Comparison of ENCODE assay signal across 20 cellular contexts in the genomic region with DNA sequence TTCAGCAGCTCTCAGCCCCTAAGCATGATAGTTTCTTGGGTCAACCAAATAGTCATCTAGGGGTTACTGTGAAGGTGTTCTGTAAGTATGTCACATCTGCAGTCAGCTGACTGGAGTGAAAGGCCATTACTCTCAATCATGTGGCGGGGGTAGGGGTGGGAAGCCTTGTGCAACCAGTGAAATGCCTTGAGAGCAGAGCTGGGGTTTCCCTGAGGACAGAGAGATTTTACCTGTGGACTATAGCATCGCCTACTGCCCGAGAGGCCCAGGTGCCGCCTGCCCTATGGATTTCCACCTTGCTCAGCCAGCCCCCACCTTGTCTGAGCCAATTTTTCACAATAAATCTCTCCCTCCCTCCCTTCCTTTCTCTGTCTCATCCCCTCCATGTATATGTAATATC. TPM values are rescaled to one million over a fixed set of nuclear protein-coding genes. Genes with fewer than 3 reads are reported as not detected.
DNase-seq lines count a peak whose midpoint lies in the region; ATAC-seq, FAIRE-seq and TF ChIP-seq lines count a peak whose summit lies in the region.
"Had no signal": no experiment of that assay in that cellular context is flagged by ENCODE, and none has a peak within 500 bp of the region (broad histone marks: within the 10 kb centered on the region; RNA-seq: fewer than 3 reads in every experiment).

No MANE protein-coding gene starts in this region.

- FAIRE-seq in HepG2 (lab: Jason Lieb, UNC) (no peak), D721Med (lab: Jason Lieb, UNC) (no peak)
- FAIRE-seq: A204.1, H54 had no signal

- no peak overlapping the region for H2BK5ac ChIP-seq in trophoblast cell (ENCODE audit: low read depth, low read length, poor library complexity)

- H3K4me1 ChIP-seq in body of pancreas = peaks cover 13% of the 10 kb centered on the region
- peaks cover 24% of the 10 kb centered on the region for H3K4me1 ChIP-seq in HepG2 (ENCODE audit: insufficient read depth, low read length)
- peaks cover 4 to 6% of the 10 kb centered on the region in 2 experiments for H3K4me1 ChIP-seq in trophoblast cell (ENCODE audit: control insufficient read depth in 1 of 2, insufficient read depth in 2 of 2, low read length in 2 of 2)
- H3K4me1 ChIP-seq: Peyer's patch, SJSA1 had no signal

- no peak overlapping the region for H2BK120ac ChIP-seq in trophoblast cell (ENCODE audit: insufficient read depth, low read length, poor library complexity)

- H3K4me2 ChIP-seq in HepG2 (ENCODE audit: low read depth, low read length) (no peak overlapping the region), trophoblast cell (ENCODE audit: low read length) (no peak overlapping the region)

- H3K36me3 ChIP-seq in body of pancreas (replicated peaks in 1 of 2; ENCODE audit: insufficient read depth in 1 of 2, low read depth in 2 of 2) (no peaks in the 10 kb centered on the region), HepG2 (replicated peaks in 1 of 2; ENCODE audit: control insufficient read depth in 1 of 2, insufficient read depth in 2 of 2, low read length in 2 of 2) (no peaks in the 10 kb centered on the region), trophoblast cell (ENCODE audit: control insufficient read depth in 1 of 2, insufficient read depth in 2 of 2, low read length in 2 of 2) (no peaks in the 10 kb centered on the region)
- H3K36me3 ChIP-seq: Peyer's patch, SJSA1 had no signal

- intact Hi-C loops in body of pancreas (cut with DNase I) (no loop called here), HepG2 (cut with micrococcal nuclease; ENCODE audit: unreplicated experiment) (loop anchor here (2.0 kb wide), 1 partner anchor 224 kb away; no protein-coding TSS in a partner anchor)

- TF ChIP-seq EP300 in HepG2 (IDR thresholded peaks at IDR 0.05; ENCODE audit: low read depth in 2 of 2, low read length in 2 of 2) (no peak), HepG2 (CRISPR knock-in tag; IDR thresholded peaks at IDR 0.05; ENCODE audit: borderline replicate concordance) (no peak)

- H3K27me3 ChIP-seq in body of pancreas (no peaks in the 10 kb centered on the region), HepG2 (ENCODE audit: control insufficient read depth in 1 of 2, insufficient read depth in 2 of 2, low read length in 2 of 2) (peaks cover 9 to 54% of the 10 kb centered on the region in 2 experiments; a peak in 4 of 5 replicates), trophoblast cell (ENCODE audit: insufficient read depth, low read length) (no peaks in the 10 kb centered on the region)
- H3K27me3 ChIP-seq: Peyer's patch, SJSA1 had no signal

- H3K14ac ChIP-seq in trophoblast cell (ENCODE audit: low read length) = no peak overlapping the region

- TF ChIP-seq CTCF in GM12865 (IDR thresholded peaks at IDR 0.05; ENCODE audit: insufficient read depth, low read depth, low read length, missing control alignments) (peak; percentile 32), body of pancreas (IDR thresholded peaks at IDR 0.05) (peak in 2 of 7 experiments; percentile 16 to 31), HepG2 (CRISPR knock-in tag; IDR thresholded peaks at IDR 0.05) (peak; percentile 44), D721Med (IDR thresholded peaks at IDR 0.05; ENCODE audit: insufficient read depth, missing control alignments) (no peak)

- BruUV-seq in HepG2 (replicated peaks; lab: Mats Ljungman, UMichigan) = no TSS peak

- H3K4ac ChIP-seq in trophoblast cell (ENCODE audit: low read depth, low read length) = no peak overlapping the region

- no peak overlapping the region for H2AK5ac ChIP-seq in trophoblast cell (ENCODE audit: low read length)

- TF ChIP-seq POLR2A in body of pancreas (IDR thresholded peaks at IDR 0.05) (no peak), HepG2 (IDR thresholded peaks at IDR 0.05; ENCODE audit: insufficient read depth in 1 of 2, low read depth in 2 of 2, low read length in 2 of 2) (no peak)

- H4K91ac ChIP-seq in trophoblast cell (ENCODE audit: low read depth, low read length) = peak overlapping the region; percentile 31

- H3K9me3 ChIP-seq in body of pancreas (no peaks in the 10 kb centered on the region), HepG2 (ENCODE audit: low read length) (no peaks in the 10 kb centered on the region), trophoblast cell (ENCODE audit: insufficient read depth, low read depth, low read length) (no peaks in the 10 kb centered on the region)
- H3K9me3 ChIP-seq: Peyer's patch, SJSA1 had no signal

- no peak overlapping the region for H2AFZ ChIP-seq in HepG2 (ENCODE audit: low read length)
- H2AFZ ChIP-seq in trophoblast cell (ENCODE audit: insufficient read depth, low read length, poor library complexity) = no peak overlapping the region

- peaks cover 4% of the 10 kb centered on the region for H3K79me1 ChIP-seq in trophoblast cell (ENCODE audit: low read length)

- WGBS in body of pancreas, 2 donors = 91% methylated on average over 4 of the region's 4 CpGs
- WGBS in HepG2 (ENCODE audit: low lambda C conversion rate) = 8% methylated on average over 3 of the region's 4 CpGs
- no CpG with 5 or more reads among the region's 4 CpGs for WGBS in trophoblast cell (ENCODE audit: extremely low coverage, insufficient coverage, insufficient read length)

- no peak overlapping the region for H3K27ac ChIP-seq in body of pancreas
- no peak overlapping the region for H3K27ac ChIP-seq in HepG2 (ENCODE audit: extremely low read length, insufficient read depth, low read length)
- H3K27ac ChIP-seq in trophoblast cell (ENCODE audit: low read depth, low read length) = peak overlapping the region; percentile 39
- H3K27ac ChIP-seq: Peyer's patch, SJSA1 had no signal

- no peak overlapping the region for H3K9ac ChIP-seq in HepG2 (ENCODE audit: insufficient read depth, low read depth, low read length)
- H3K9ac ChIP-seq in trophoblast cell (ENCODE audit: low read length) = no peak overlapping the region

- in situ Hi-C loops in HepG2 (cut with HindIII; ENCODE audit: extremely low pct_ligation_motif_present, low pct_unique_long_range_greater_than_20kb) = no loop called here

- H4K8ac ChIP-seq in trophoblast cell (ENCODE audit: low read depth, low read length) = no peak overlapping the region

- H3K79me2 ChIP-seq in HepG2 (ENCODE audit: insufficient read depth, low read length) (no peaks in the 10 kb centered on the region), trophoblast cell (ENCODE audit: control insufficient read depth, insufficient read depth, low read length, poor library complexity) (no peaks in the 10 kb centered on the region)

- H4K12ac ChIP-seq in trophoblast cell (ENCODE audit: low read depth, low read length) = no peak overlapping the region

- TF ChIP-seq RAD21 in HepG2 (CRISPR knock-in tag; IDR thresholded peaks at IDR 0.05) = no peak

- POLR2A ChIA-PET in HepG2 (lab: Yijun Ruan, JAX) = interaction anchor here (1.3 kb wide), 1 partner anchor 179 kb away, joined by 3 read pairs; the partner anchor contains the start of gene TAF1B

- H3K18ac ChIP-seq in trophoblast cell (ENCODE audit: low read length) = no peak overlapping the region

- H3K4me3 ChIP-seq in GM12865 (ENCODE audit: low read depth, low read length) (no peak overlapping the region), body of pancreas (no peak overlapping the region), HepG2 (replicated peaks in 1 of 3; ENCODE audit: insufficient read depth in 1 of 3, low read depth in 2 of 3, low read length in 3 of 3) (no peak overlapping the region), trophoblast cell (ENCODE audit: low read depth, low read length) (no peak overlapping the region)
- H3K4me3 ChIP-seq: Peyer's patch, SJSA1 had no signal

- ATAC-seq in body of pancreas (peak; percentile 24), HepG2 (peak; percentile 53), HG02870 (IDR thresholded peaks at IDR 0.05; ENCODE audit: unreplicated experiment) (no peak), GM18519 (IDR thresholded peaks at IDR 0.05; ENCODE audit: low FRiP score, unreplicated experiment) (no peak)

- no peaks in the 10 kb centered on the region for H4K20me1 ChIP-seq in HepG2 (ENCODE audit: insufficient read depth, low read length)

- H3K23ac ChIP-seq in trophoblast cell (ENCODE audit: low read length) = no peak overlapping the region

- no peak overlapping the region for H2BK12ac ChIP-seq in trophoblast cell (ENCODE audit: low read length)

- CTCF ChIA-PET in HepG2 (lab: Yijun Ruan, JAX; ENCODE audit: low intra/inter-chr PET ratio, low total read pairs) = no interaction called here

- DNase-seq in GM12865 (ENCODE audit: low read depth) = no peak
- DNase-seq in body of pancreas = no peak
- no peak for DNase-seq in HepG2 (ENCODE audit: low spot score)
- DNase-seq in trophoblast cell = peak; percentile 70 to 74
- no peak for DNase-seq in D721Med (ENCODE audit: insufficient read length, low spot score)
- DNase-seq: DMS79 treated with DMSO at 0.1 percent for 48 hours, Karpas-422, MV-4-11, NCI-H1105 treated with DMSO at 0.1 percent for 48 hours, NCI-H2029 treated with DMSO at 0.1 percent for 48 hours, NCI-H2171, NCI-H345, Peyer's patch had no signal

RNA-seq across cellular contexts. Expression of gene KLF11, which starts 20.9 kb away (rescaled TPM):
- total RNA-seq in body of pancreas = 10 to 100 TPM; 25.7 to 32.6 TPM
- 2.5 and 3.1 TPM in 2 replicates for total RNA-seq in HepG2 (2016; rRNA removed; fragmentation: Illumina TruSeq; extraction: Trizol)
- 0.53 and 0.71 TPM in 2 replicates for total RNA-seq in HepG2 (2016; cell fraction: cytosol; rRNA removed; fragmentation: Illumina TruSeq; extraction: Trizol; ENCODE audit: low read depth)
- total RNA-seq in HepG2 (2016; cell fraction: insoluble cytoplasmic fraction; rRNA removed; fragmentation: Illumina TruSeq; extraction: Trizol) = 2.6 and 2.9 TPM in 2 replicates
- total RNA-seq in HepG2 (2016; cell fraction: membrane; rRNA removed; fragmentation: Illumina TruSeq; extraction: Trizol) = 3.0 and 3.1 TPM in 2 replicates
- 2.7 and 3.1 TPM in 2 replicates for total RNA-seq in HepG2 (2016; cell fraction: nucleus; rRNA removed; fragmentation: Illumina TruSeq; extraction: Trizol)
- 11.8 and 16.9 TPM in 2 replicates for polyA plus RNA-seq in HepG2 (2011; rRNA removed)
- polyA plus RNA-seq in HepG2 (2011; cell fraction: cytosol; rRNA removed) = 5.0 and 9.2 TPM in 2 replicates
- polyA plus RNA-seq in HepG2 (2011; cell fraction: nucleus; rRNA removed) = 5.8 and 9.5 TPM in 2 replicates
- 8.7 and 11.2 TPM in 2 replicates for polyA plus RNA-seq in HepG2 (2012)
- polyA plus RNA-seq in HepG2 (2016; cell fraction: cytosol; fragmentation: Illumina TruSeq; extraction: Trizol; ENCODE audit: low read depth) = 0.48 and 0.57 TPM in 2 replicates
- polyA plus RNA-seq in HepG2 (2016; cell fraction: insoluble cytoplasmic fraction; fragmentation: Illumina TruSeq; extraction: Trizol; ENCODE audit: low read depth) = 2.9 and 3.2 TPM in 2 replicates
- 1.8 and 2.0 TPM in 2 replicates for polyA plus RNA-seq in HepG2 (2016; cell fraction: membrane; fragmentation: Illumina TruSeq; extraction: Trizol; ENCODE audit: low read depth)
- 4.8 and 5.6 TPM in 2 replicates for polyA plus RNA-seq in HepG2 (2016; cell fraction: nucleus; fragmentation: Illumina TruSeq; extraction: Trizol; ENCODE audit: insufficient read depth, low read depth)
- 22.9 and 78.5 TPM in 2 replicates for polyA minus RNA-seq in HepG2 (2011; rRNA and poly(A)+ RNA removed; ENCODE audit: low replicate concordance)
- 5.3 and 10.4 TPM in 2 replicates for polyA minus RNA-seq in HepG2 (2011; cell fraction: cytosol; rRNA and poly(A)+ RNA removed)
- polyA minus RNA-seq in HepG2 (2011; cell fraction: nucleus; rRNA and poly(A)+ RNA removed) = 7.1 and 10.8 TPM in 2 replicates
- 4.4 and 4.5 TPM in 2 replicates for polyA plus RNA-seq in trophoblast cell (2013)

RNA-seq across cellular contexts. Expression of gene CYS1, which starts 57.7 kb away (rescaled TPM):
- total RNA-seq in body of pancreas = 10 to 100 TPM; 30.4 to 36.6 TPM
- not detected in 2 replicates for total RNA-seq in HepG2 (2016; rRNA removed; fragmentation: Illumina TruSeq; extraction: Trizol)
- total RNA-seq in HepG2 (2016; cell fraction: cytosol; rRNA removed; fragmentation: Illumina TruSeq; extraction: Trizol; ENCODE audit: low read depth) = 0.09 TPM in 1 of 2 replicates, not detected in the other
- not detected in 2 replicates for total RNA-seq in HepG2 (2016; cell fraction: insoluble cytoplasmic fraction; rRNA removed; fragmentation: Illumina TruSeq; extraction: Trizol)
- total RNA-seq in HepG2 (2016; cell fraction: membrane; rRNA removed; fragmentation: Illumina TruSeq; extraction: Trizol) = 0.14 TPM in 1 of 2 replicates, not detected in the other
- total RNA-seq in HepG2 (2016; cell fraction: nucleus; rRNA removed; fragmentation: Illumina TruSeq; extraction: Trizol) = not detected in 2 replicates
- polyA plus RNA-seq in HepG2 (2011; rRNA removed) = 0.04 TPM in 2 replicates
- polyA plus RNA-seq in HepG2 (2011; cell fraction: cytosol; rRNA removed) = 0.04 and 0.12 TPM in 2 replicates
- 0.03 TPM in 1 of 2 replicates, not detected in the other for polyA plus RNA-seq in HepG2 (2011; cell fraction: nucleus; rRNA removed)
- 0.13 TPM in 1 of 2 replicates, not detected in the other for polyA plus RNA-seq in HepG2 (2012)
- polyA plus RNA-seq in HepG2 (2016; cell fraction: cytosol; fragmentation: Illumina TruSeq; extraction: Trizol; ENCODE audit: low read depth) = not detected in 2 replicates
- not detected in 2 replicates for polyA plus RNA-seq in HepG2 (2016; cell fraction: insoluble cytoplasmic fraction; fragmentation: Illumina TruSeq; extraction: Trizol; ENCODE audit: low read depth)
- not detected in 2 replicates for polyA plus RNA-seq in HepG2 (2016; cell fraction: membrane; fragmentation: Illumina TruSeq; extraction: Trizol; ENCODE audit: low read depth)
- polyA plus RNA-seq in HepG2 (2016; cell fraction: nucleus; fragmentation: Illumina TruSeq; extraction: Trizol; ENCODE audit: insufficient read depth, low read depth) = not detected in 2 replicates
- polyA minus RNA-seq in HepG2 (2011; rRNA and poly(A)+ RNA removed; ENCODE audit: low replicate concordance) = 0.16 TPM in 1 of 2 replicates, not detected in the other
- polyA minus RNA-seq in HepG2 (2011; cell fraction: cytosol; rRNA and poly(A)+ RNA removed) = not detected in 2 replicates
- not detected in 2 replicates for polyA minus RNA-seq in HepG2 (2011; cell fraction: nucleus; rRNA and poly(A)+ RNA removed)
- polyA plus RNA-seq in trophoblast cell (2013) = 0.53 and 0.71 TPM in 2 replicates
- polyA plus RNA-seq: CD14-positive monocyte, IgD-negative memory B cell had no signal

Comparison
In these comparisons a context has a peak if more than half of its experiments do, and no peak if none do; other contexts are left out.
1. DNase-seq: peak in trophoblast cell (2 of 2); none in GM12865 (single experiment), body of pancreas (0 of 4), HepG2 (single experiment) and D721Med (single experiment).
2. ATAC-seq: peak in body of pancreas (single experiment) and HepG2 (single experiment); none in HG02870 (single experiment) and GM18519 (single experiment).
3. RNA of gene CYS1, which starts 57.7 kb away (total RNA-seq): 30.4 to 36.6 TPM in body of pancreas; 0.09 to 0.14 TPM in HepG2; every median in the first group is over 10 times any median in the second.